ENCODE assay signal across 11 cellular contexts in the genomic region with DNA sequence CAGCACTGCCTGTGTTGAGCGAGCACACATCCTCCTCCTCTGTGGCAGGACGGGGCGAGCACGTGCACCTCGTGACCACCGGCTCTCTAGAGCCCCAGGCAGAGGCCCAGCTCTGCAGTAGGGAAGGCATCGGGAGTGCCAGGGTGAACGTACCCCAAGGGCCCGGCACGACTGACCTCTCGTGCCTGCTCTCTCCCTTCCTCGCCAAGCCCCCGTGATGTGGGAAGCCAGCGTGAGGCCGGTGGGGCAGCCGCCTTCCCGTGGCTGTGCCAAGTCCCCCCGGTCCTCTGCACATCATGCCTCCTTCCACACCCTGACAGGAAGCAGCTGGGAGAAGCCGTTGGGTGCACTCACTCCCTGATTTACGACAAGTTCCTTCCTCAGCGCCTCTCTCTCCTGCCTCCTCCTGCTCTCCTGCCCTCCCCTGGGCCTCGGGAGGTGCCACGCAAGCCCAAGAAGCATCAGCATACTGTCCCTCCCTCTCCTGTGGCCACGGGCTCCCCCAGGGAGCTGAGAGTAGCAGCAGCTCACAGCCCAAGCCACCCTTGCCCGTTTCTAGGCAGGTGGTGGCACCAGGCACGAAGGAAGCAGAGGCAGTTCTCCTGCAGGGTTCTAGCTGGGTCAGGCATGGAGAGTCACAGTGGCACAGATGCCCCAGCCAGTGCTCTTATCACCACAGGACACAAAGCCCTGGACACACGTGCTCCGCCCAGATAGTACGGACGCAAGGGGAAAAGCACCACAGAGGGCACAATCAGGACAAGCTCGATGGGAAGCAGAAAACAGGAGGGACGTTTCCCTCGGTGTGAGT. TPM values are rescaled to one million over a fixed set of nuclear protein-coding genes. Genes with fewer than 3 reads are reported as not detected.
DNase-seq lines count a peak whose midpoint lies in the region; ATAC-seq and TF ChIP-seq lines count a peak whose summit lies in the region.
"Had no signal": no experiment of that assay in that cellular context is flagged by ENCODE, and none has a peak within 500 bp of the region (broad histone marks: within the 10 kb centered on the region; RNA-seq: fewer than 3 reads in every experiment).

No MANE protein-coding gene starts in this region.

- intact Hi-C loops in left lung (cut with DNase I) (no loop called here), upper lobe of right lung (cut with DNase I) (no loop called here)

- H3K4me1 Mint-ChIP-seq in activated T-cell treated with anti-CD3 and anti-CD28 coated beads, Interleukin-2, amount 50 U/mL, for 24 hours (ENCODE audit: low read depth) = peaks cover 40% of the 10 kb centered on the region
- peaks cover 18% of the 10 kb centered on the region for H3K4me1 Mint-ChIP-seq in activated CD4-positive, alpha-beta memory T cell treated with anti-CD3 and anti-CD28 coated beads, Interleukin-2, amount 10 ng/mL, durations not matched to agents 7 days and 5 days

- H3K9me3 ChIP-seq in left lung (peaks cover 0 to 4% of the 10 kb centered on the region in 2 donors), upper lobe of right lung (no peaks in the 10 kb centered on the region)

- no peak overlapping the region for H3K4me3 Mint-ChIP-seq in activated T-cell treated with anti-CD3 and anti-CD28 coated beads, Interleukin-2, amount 50 U/mL, for 24 hours
- no peak overlapping the region for H3K4me3 Mint-ChIP-seq in activated CD4-positive, alpha-beta memory T cell treated with anti-CD3 and anti-CD28 coated beads, Interleukin-2, amount 10 ng/mL, durations not matched to agents 7 days and 5 days

- CTCF ChIA-PET in activated CD4-positive, alpha-beta memory T cell treated with anti-CD3 and anti-CD28 coated beads, Interleukin-2, amount 10 ng/mL, durations not matched to agents 7 days and 5 days (lab: Charles Lee) = no interaction called here

- ATAC-seq in left lung = peak; percentile 44
- peak; percentile 61 for ATAC-seq in upper lobe of right lung
- no peak for ATAC-seq in HG03175 (IDR thresholded peaks at IDR 0.05; ENCODE audit: unreplicated experiment)
- ATAC-seq: HCT116 had no signal

- H3K36me3 ChIP-seq in left lung = peaks cover 0 to 15% of the 10 kb centered on the region in 2 donors
- no peaks in the 10 kb centered on the region for H3K36me3 ChIP-seq in upper lobe of right lung

- POLR2A ChIA-PET in activated CD4-positive, alpha-beta memory T cell treated with anti-CD3 and anti-CD28 coated beads, Interleukin-2, amount 10 ng/mL, durations not matched to agents 7 days and 5 days (lab: Charles Lee) = no interaction called here

- H3K36me3 Mint-ChIP-seq in activated T-cell treated with anti-CD3 and anti-CD28 coated beads, Interleukin-2, amount 50 U/mL, for 24 hours (ENCODE audit: low read depth) = peaks cover 32% of the 10 kb centered on the region
- peaks cover 5% of the 10 kb centered on the region for H3K36me3 Mint-ChIP-seq in activated CD4-positive, alpha-beta memory T cell treated with anti-CD3 and anti-CD28 coated beads, Interleukin-2, amount 10 ng/mL, durations not matched to agents 7 days and 5 days (ENCODE audit: low read depth)

- no peaks in the 10 kb centered on the region for H3K27me3 Mint-ChIP-seq in activated T-cell treated with anti-CD3 and anti-CD28 coated beads, Interleukin-2, amount 50 U/mL, for 24 hours
- H3K27me3 Mint-ChIP-seq in activated CD4-positive, alpha-beta memory T cell treated with anti-CD3 and anti-CD28 coated beads, Interleukin-2, amount 10 ng/mL, durations not matched to agents 7 days and 5 days = no peaks in the 10 kb centered on the region
- H3K27me3 Mint-ChIP-seq: CD4-positive, alpha-beta memory T cell had no signal

- peak; percentile 42 for DNase-seq in activated T-cell treated with anti-CD3 and anti-CD28 coated beads, Interleukin-2, amount 50 U/mL, for 24 hours
- DNase-seq in activated T-cell treated with anti-CD3 and anti-CD28 coated beads for 4 hours (no peak), left lung (peak; percentile 75 to 82), upper lobe of right lung (no peak), NCI-H748 treated with DMSO at 0.1 percent for 48 hours (lab: John Stamatoyannopoulos, UW) (no peak)
- peak; percentile 9 for DNase-seq in activated CD4-positive, alpha-beta memory T cell treated with anti-CD3 and anti-CD28 coated beads, Interleukin-2, amount 10 ng/mL, durations not matched to agents 7 days and 5 days
- no peak for DNase-seq in activated CD8-positive, alpha-beta memory T cell treated with anti-CD3 and anti-CD28 coated beads, Interleukin-2, amount 50 U/mL, for 48 hours
- DNase-seq: CD4-positive, alpha-beta memory T cell had no signal

- no peaks in the 10 kb centered on the region for H3K9me3 Mint-ChIP-seq in activated T-cell treated with anti-CD3 and anti-CD28 coated beads, Interleukin-2, amount 50 U/mL, for 24 hours
- no peaks in the 10 kb centered on the region for H3K9me3 Mint-ChIP-seq in activated CD4-positive, alpha-beta memory T cell treated with anti-CD3 and anti-CD28 coated beads, Interleukin-2, amount 10 ng/mL, durations not matched to agents 7 days and 5 days
- H3K9me3 Mint-ChIP-seq: CD4-positive, alpha-beta memory T cell had no signal

- no peaks in the 10 kb centered on the region for H3K27me3 ChIP-seq in left lung
- no peaks in the 10 kb centered on the region for H3K27me3 ChIP-seq in upper lobe of right lung

- H3K27ac ChIP-seq in left lung (peak overlapping the region in 1 of 2 donors; percentile 50), upper lobe of right lung (no peak overlapping the region)
- H3K27ac ChIP-seq: parathyroid adenoma had no signal

- H3K4me3 ChIP-seq in left lung = no peak overlapping the region
- H3K4me3 ChIP-seq in upper lobe of right lung = no peak overlapping the region

- peaks cover 5 to 67% of the 10 kb centered on the region in 2 donors for H3K4me1 ChIP-seq in left lung
- H3K4me1 ChIP-seq in upper lobe of right lung = peaks cover 20% of the 10 kb centered on the region
- H3K4me1 ChIP-seq: parathyroid adenoma had no signal

- H3K27ac Mint-ChIP-seq in activated T-cell treated with anti-CD3 and anti-CD28 coated beads, Interleukin-2, amount 50 U/mL, for 24 hours = peak overlapping the region; percentile 75
- H3K27ac Mint-ChIP-seq in activated CD4-positive, alpha-beta memory T cell treated with anti-CD3 and anti-CD28 coated beads, Interleukin-2, amount 10 ng/mL, durations not matched to agents 7 days and 5 days = no peak overlapping the region

- no peak for TF ChIP-seq CTCF in left lung (IDR thresholded peaks at IDR 0.05)
- TF ChIP-seq CTCF in upper lobe of right lung (IDR thresholded peaks at IDR 0.05) = no peak

RNA-seq across cellular contexts. Expression of gene AMZ1, which starts 47.0 kb away (rescaled TPM):
- under 1 TPM; 0.78 to 0.88 TPM for total RNA-seq in activated CD4-positive, alpha-beta memory T cell treated with anti-CD3 and anti-CD28 coated beads, Interleukin-2, amount 10 ng/mL, durations not matched to agents 7 days and 5 days
- total RNA-seq in left lung (1 to 10 TPM in 1 of 2 donors, under 1 TPM in 1; 0.13 to 1.3 TPM), upper lobe of right lung (0.29 TPM)

Comparison
In these comparisons a context has a peak if more than half of its experiments do, and no peak if none do; other contexts are left out.
1. DNase-seq: peak in activated T-cell treated with anti-CD3 and anti-CD28 coated beads, Interleukin-2, amount 50 U/mL, for 24 hours (single experiment), activated CD4-positive, alpha-beta memory T cell treated with anti-CD3 and anti-CD28 coated beads, Interleukin-2, amount 10 ng/mL, durations not matched to agents 7 days and 5 days (single experiment) and left lung (2 of 2); none in activated T-cell treated with anti-CD3 and anti-CD28 coated beads for 4 hours (single experiment), upper lobe of right lung (single experiment), activated CD8-positive, alpha-beta memory T cell treated with anti-CD3 and anti-CD28 coated beads, Interleukin-2, amount 50 U/mL, for 48 hours (single experiment) and NCI-H748 treated with DMSO at 0.1 percent for 48 hours (single experiment).